Comparison of ENCODE assay signal across 1 cellular context in genomic region chr4:140710784-140711622, GRCh38.
TF ChIP-seq lines count a peak whose summit lies in the region.

No MANE protein-coding gene starts in this region.

TF ChIP-seq in HepG2, 621 proteins besides CTCF, POLR2A, EP300 and RAD21 (continues in another document):
- TF ChIP-seq GTF3A (CRISPR knock-in tag; conservative IDR thresholded peaks at IDR 0.05) (no peak), DZIP1 (CRISPR knock-in tag; IDR thresholded peaks at IDR 0.05) (no peak), ZFP91 (CRISPR knock-in tag; IDR thresholded peaks at IDR 0.05; ENCODE audit: borderline replicate concordance) (no peak), SOX13 (IDR thresholded peaks at IDR 0.05) (no peak), SOX13 (CRISPR knock-in tag; conservative IDR thresholded peaks at IDR 0.05 in 1 of 2, IDR thresholded peaks at IDR 0.05 in 1 of 2) (peak in 1 of 2 experiments; percentile 57; a peak in 2 of 4 replicates), DDIT3 (CRISPR knock-in tag; IDR thresholded peaks at IDR 0.05) (no peak), THYN1 (CRISPR knock-in tag; IDR thresholded peaks at IDR 0.05; ENCODE audit: borderline replicate concordance, low read depth) (no peak), ZNF160 (CRISPR knock-in tag; IDR thresholded peaks at IDR 0.05) (no peak), ZFAT (CRISPR knock-in tag; conservative IDR thresholded peaks at IDR 0.05) (no peak), ATF4 (CRISPR knock-in tag; IDR thresholded peaks at IDR 0.05) (peak in 1 of 2 experiments; percentile 76; a peak in 2 of 4 replicates), HMGXB4 (CRISPR knock-in tag; IDR thresholded peaks at IDR 0.05; ENCODE audit: borderline replicate concordance in 1 of 2, low read depth in 1 of 2) (no peak), ZNF441 (CRISPR knock-in tag; IDR thresholded peaks at IDR 0.05; ENCODE audit: borderline replicate concordance) (no peak), ZNF660 (CRISPR knock-in tag; IDR thresholded peaks at IDR 0.05; ENCODE audit: borderline replicate concordance, low read depth) (no peak), ZNF878 (CRISPR knock-in tag; IDR thresholded peaks at IDR 0.05) (no peak), THAP11 (CRISPR knock-in tag; IDR thresholded peaks at IDR 0.05) (peak; percentile 29), NFYC (CRISPR knock-in tag; IDR thresholded peaks at IDR 0.05) (no peak), FOXJ3 (CRISPR knock-in tag; IDR thresholded peaks at IDR 0.05; ENCODE audit: borderline replicate concordance) (0 out of 2 replicates have a peak, but pooled peaks have one; percentile 26), EZH2 (conservative IDR thresholded peaks at IDR 0.05; ENCODE audit: low read depth, low read length) (no peak), ZNF33A (CRISPR knock-in tag; IDR thresholded peaks at IDR 0.05; ENCODE audit: borderline replicate concordance) (no peak; the same call in 1 of the 2 replicates), ZFP90 (CRISPR knock-in tag; IDR thresholded peaks at IDR 0.05; ENCODE audit: borderline replicate concordance) (no peak), ZBTB44 (CRISPR knock-in tag; IDR thresholded peaks at IDR 0.05) (no peak), NCOA5 (CRISPR knock-in tag; IDR thresholded peaks at IDR 0.05) (no peak), ELF3 (CRISPR knock-in tag; IDR thresholded peaks at IDR 0.05) (peak; percentile 43; the same call in 1 of the 2 replicates), ATF1 (CRISPR knock-in tag; IDR thresholded peaks at IDR 0.05) (no peak), TRIM22 (IDR thresholded peaks at IDR 0.05) (no peak), ATM (IDR thresholded peaks at IDR 0.05; ENCODE audit: borderline replicate concordance) (no peak), ZNF589 (CRISPR knock-in tag; conservative IDR thresholded peaks at IDR 0.05) (no peak), SALL1 (CRISPR knock-in tag; IDR thresholded peaks at IDR 0.05) (peak; percentile 43; the same call in 1 of the 2 replicates), KLF15 (CRISPR knock-in tag; IDR thresholded peaks at IDR 0.05; ENCODE audit: borderline replicate concordance) (no peak), RERE (CRISPR knock-in tag; IDR thresholded peaks at IDR 0.05; ENCODE audit: low read depth) (no peak), GPN1 (CRISPR knock-in tag; IDR thresholded peaks at IDR 0.05; ENCODE audit: borderline replicate concordance) (no peak), MAF1 (CRISPR knock-in tag; IDR thresholded peaks at IDR 0.05; ENCODE audit: borderline replicate concordance) (no peak), TP53 (CRISPR knock-in tag; conservative IDR thresholded peaks at IDR 0.05) (no peak), GRHL1 (CRISPR knock-in tag; conservative IDR thresholded peaks at IDR 0.05) (no peak), ARID3A (IDR thresholded peaks at IDR 0.05; ENCODE audit: low read depth, low read length) (0 out of 2 replicates have a peak, but pooled peaks have one; percentile 50), NCOA2 (CRISPR knock-in tag; IDR thresholded peaks at IDR 0.05) (peak; percentile 75; the same call in 1 of the 2 replicates), ZSCAN21 (CRISPR knock-in tag; IDR thresholded peaks at IDR 0.05; ENCODE audit: borderline replicate concordance) (no peak), HMGA1 (CRISPR knock-in tag; conservative IDR thresholded peaks at IDR 0.05) (no peak)
